ENCODE assay signal across 8 cellular contexts in the genomic region with DNA sequence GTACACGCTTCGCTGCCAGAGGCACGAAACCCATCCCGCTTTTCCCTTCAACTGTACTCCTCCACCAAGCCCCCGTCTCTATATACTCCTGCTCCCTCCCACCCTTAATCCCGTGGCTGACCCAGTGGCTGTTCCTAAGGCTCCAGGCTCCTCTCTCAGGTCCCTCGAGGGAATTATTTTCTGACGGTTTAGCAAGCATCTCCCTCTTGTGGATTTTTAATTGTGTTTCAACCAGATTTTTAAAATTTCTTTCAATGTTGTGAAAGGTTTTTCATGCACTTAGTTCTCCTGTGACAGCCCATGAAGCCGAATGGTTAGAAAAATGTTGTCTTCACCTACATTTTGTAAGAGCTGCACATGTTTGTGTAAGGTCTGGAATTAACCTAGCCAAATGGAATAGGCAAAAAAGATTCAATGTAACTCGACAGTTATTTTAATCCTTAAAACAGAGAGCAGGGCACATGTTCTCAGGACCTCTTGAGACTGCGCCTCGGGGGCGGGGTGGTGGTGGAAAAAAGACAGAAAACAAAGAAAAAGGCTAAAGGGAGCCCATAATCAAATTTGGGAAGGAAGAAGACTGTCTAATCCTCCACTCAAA. TPM values are rescaled to one million over a fixed set of nuclear protein-coding genes. Genes with fewer than 3 reads are reported as not detected.
DNase-seq lines count a peak whose midpoint lies in the region; ATAC-seq and TF ChIP-seq lines count a peak whose summit lies in the region.

No MANE protein-coding gene starts in this region.

- peak; percentile 30 for ATAC-seq in activated T-helper 17 cell treated with anti-CD3 and anti-CD28 coated beads, Interleukin-2, amount 50 U/mL, for 72 hours (replicated peaks)
- ATAC-seq in left cardiac atrium = peak; percentile 64 to 70
- ATAC-seq in sciatic nerve = peak; percentile 77
- no peak for ATAC-seq in GM21619 (IDR thresholded peaks at IDR 0.05; ENCODE audit: unreplicated experiment)
- ATAC-seq in HG02610 (IDR thresholded peaks at IDR 0.05; ENCODE audit: unreplicated experiment) = no peak

- peaks cover 17% of the 10 kb centered on the region for H3K36me3 Mint-ChIP-seq in activated T-helper 17 cell treated with anti-CD3 and anti-CD28 coated beads, Interleukin-2, amount 50 U/mL, for 72 hours (ENCODE audit: low read depth)

- peak overlapping the region; percentile 93 for H3K4me3 Mint-ChIP-seq in activated T-helper 17 cell treated with anti-CD3 and anti-CD28 coated beads, Interleukin-2, amount 50 U/mL, for 72 hours

- in situ Hi-C loops in ACHN (cut with HindIII; ENCODE audit: low pct_ligation_motif_present, low pct_unique_long_range_greater_than_20kb, low sequenced_read_pairs) = no loop called here

- DNase-seq in ACHN (peak; percentile 83), GM12864 (ENCODE audit: low read depth) (no peak), NCI-H1092 (lab: John Stamatoyannopoulos, UW) (peak; percentile 76), left cardiac atrium (no peak), sciatic nerve (ENCODE audit: low spot score) (no peak)

- H3K27ac Mint-ChIP-seq in activated T-helper 17 cell treated with anti-CD3 and anti-CD28 coated beads, Interleukin-2, amount 50 U/mL, for 72 hours = peak overlapping the region; percentile 94

- no peaks in the 10 kb centered on the region for H3K27me3 Mint-ChIP-seq in activated T-helper 17 cell treated with anti-CD3 and anti-CD28 coated beads, Interleukin-2, amount 50 U/mL, for 72 hours

- peak; percentile 25 for TF ChIP-seq CTCF in GM12864 (IDR thresholded peaks at IDR 0.05; ENCODE audit: low read depth, low read length, missing control alignments)

- peak overlapping the region; percentile 69 for H3K4me3 ChIP-seq in GM12864 (ENCODE audit: low read depth, low read length)

- H3K9me3 Mint-ChIP-seq in activated T-helper 17 cell treated with anti-CD3 and anti-CD28 coated beads, Interleukin-2, amount 50 U/mL, for 72 hours = no peaks in the 10 kb centered on the region

- intact Hi-C loops in left cardiac atrium (cut with DNase I) (loop anchor here (10.0 kb wide), 2 partner anchors 142 to 152 kb away; no protein-coding TSS in a partner anchor), sciatic nerve (cut with DNase I) (no loop called here)

- H3K4me1 Mint-ChIP-seq in activated T-helper 17 cell treated with anti-CD3 and anti-CD28 coated beads, Interleukin-2, amount 50 U/mL, for 72 hours = peaks cover 13% of the 10 kb centered on the region

RNA-seq across cellular contexts. Expression of gene CSNK1G1, which starts 0.6 kb away (rescaled TPM):
- total RNA-seq in activated T-helper 17 cell treated with anti-CD3 and anti-CD28 coated beads, Interleukin-2, amount 50 U/mL, for 72 hours = 10 to 100 TPM; 34.5 to 38.0 TPM
- 1 to 10 TPM; 8.6 to 9.7 TPM for total RNA-seq in left cardiac atrium
- total RNA-seq in sciatic nerve = 24.0 TPM

RNA-seq across cellular contexts. Expression of gene PCLAF, which starts 24.7 kb away (rescaled TPM):
- 100 to 1,000 TPM in 1 of 2 donors, 10 to 100 TPM in 1; 61.5 to 101 TPM for total RNA-seq in activated T-helper 17 cell treated with anti-CD3 and anti-CD28 coated beads, Interleukin-2, amount 50 U/mL, for 72 hours
- total RNA-seq in left cardiac atrium (1 to 10 TPM; 1.1 to 3.8 TPM), sciatic nerve (not detected)

RNA-seq across cellular contexts. Expression of gene TRIP4, which starts 31.1 kb away (rescaled TPM):
- total RNA-seq in activated T-helper 17 cell treated with anti-CD3 and anti-CD28 coated beads, Interleukin-2, amount 50 U/mL, for 72 hours = 10 to 100 TPM; 26.6 to 26.7 TPM
- total RNA-seq in left cardiac atrium (10 to 100 TPM; 15.5 to 16.3 TPM), sciatic nerve (25.9 TPM)

Comparison
In these comparisons a context has a peak if more than half of its experiments do, and no peak if none do; other contexts are left out.
1. DNase-seq: peak in ACHN (single experiment) and NCI-H1092 (single experiment); none in GM12864 (single experiment), left cardiac atrium (single experiment) and sciatic nerve (single experiment).
2. ATAC-seq: peak in activated T-helper 17 cell treated with anti-CD3 and anti-CD28 coated beads, Interleukin-2, amount 50 U/mL, for 72 hours (single experiment), left cardiac atrium (2 of 2) and sciatic nerve (single experiment); none in GM21619 (single experiment) and HG02610 (single experiment).
3. RNA of gene PCLAF, which starts 24.7 kb away (total RNA-seq): 61.5 to 101 TPM in activated T-helper 17 cell treated with anti-CD3 and anti-CD28 coated beads, Interleukin-2, amount 50 U/mL, for 72 hours; 1.1 to 3.8 TPM in left cardiac atrium and not detected in sciatic nerve (single experiment); every median in the first group is over 10 times any median in the second.